Comparison of ENCODE assay signal across 28 cellular contexts in genomic region chr13:97408938-97409337, GRCh38.
"Had no signal": no experiment of that assay in that cellular context is flagged by ENCODE, and none has a peak within 500 bp of the region (broad histone marks: within the 10 kb centered on the region; RNA-seq: fewer than 3 reads in every experiment).

No MANE protein-coding gene starts in this region.

- H3K4me2 ChIP-seq: neural progenitor cell, smooth muscle cell had no signal

- H3K9ac ChIP-seq: neural progenitor cell, parathyroid adenoma had no signal

- H3K4me1 ChIP-seq: neural progenitor cell, parathyroid adenoma, suprapubic skin, testis, tibial artery, upper lobe of right lung, uterus had no signal

- H3K4me3 ChIP-seq: neural progenitor cell, ovary, psoas muscle, skin epidermis, smooth muscle cell, spleen, suprapubic skin, testis, tibial artery, transverse colon, upper lobe of right lung, uterus had no signal

- H3K27ac ChIP-seq: neural progenitor cell, ovary, parathyroid adenoma, psoas muscle, skin epidermis, spleen, suprapubic skin, testis, tibial artery, transverse colon, upper lobe of right lung had no signal

- ATAC-seq: natural killer cell; psoas muscle; right cardiac atrium; sciatic nerve; stimulated activated memory B cell treated with anti-CD40 and anti-IgM and Interleukin-4, amounts not matched to agents 10 μg/mL and 1 μg/mL and 100 μg/mL, for 72 hours; stimulated activated naive CD8-positive, alpha-beta T cell treated with anti-CD3 and anti-CD28 coated beads, Interleukin-15, amount 100 ng/mL, for 72 hours; stimulated activated naive CD8-positive, alpha-beta T cell treated with anti-CD3 and anti-CD28 coated beads, Interleukin-15, Interleukin-2, amounts not matched to agents 100 U/mL and 50 U/mL, for 24 hours; upper lobe of right lung had no signal

- H3K36me3 ChIP-seq: neural progenitor cell, ovary, spleen, suprapubic skin, tibial artery, transverse colon, upper lobe of right lung, uterus had no signal

- DNase-seq: natural killer cell; occipital lobe; ovary; posterior cingulate gyrus; psoas muscle; right cardiac atrium; spleen; stimulated activated CD4-positive, alpha-beta T cell treated with anti-CD3 and anti-CD28 coated beads, Interleukin-12 subunit alpha, Interleukin-12 subunit beta, amount 100 ng/mL, for 4 hours; stimulated activated CD4-positive, alpha-beta T cell treated with anti-CD3 and anti-CD28 coated beads, Interleukin-1b, Interleukin-23, amount 100 ng/mL, for 48 hours; stimulated activated CD4-positive, alpha-beta T cell treated with anti-CD3 and anti-CD28 coated beads, Interleukin-4, amount 100 ng/mL, for 1 hour; stimulated activated CD4-positive, alpha-beta T cell treated with anti-CD3 and anti-CD28 coated beads, Interleukin-4, amount 100 ng/mL, for 4 hours; stimulated activated CD8-positive, alpha-beta memory T cell treated with anti-CD3 and anti-CD28 coated beads, Interleukin-4, amount 100 ng/mL, for 48 hours; stimulated activated naive CD4-positive, alpha-beta T cell; stimulated activated naive CD8-positive, alpha-beta T cell treated with anti-CD3 and anti-CD28 coated beads, Interleukin-15, amount 100 ng/mL, for 72 hours; stimulated activated naive CD8-positive, alpha-beta T cell treated with anti-CD3 and anti-CD28 coated beads, Interleukin-15, Interleukin-2, amounts not matched to agents 100 U/mL and 50 U/mL, for 24 hours; substantia nigra; testis; tibial artery; transverse colon; upper lobe of right lung; uterus had no signal

- H3K9me3 ChIP-seq: ovary, psoas muscle, spleen, suprapubic skin, testis, tibial artery, transverse colon, upper lobe of right lung, uterus had no signal

- H3K79me2 ChIP-seq: parathyroid adenoma had no signal

- H3K27me3 ChIP-seq: neural progenitor cell, ovary, spleen, suprapubic skin, testis, tibial artery, transverse colon, upper lobe of right lung, uterus had no signal

- H2AFZ ChIP-seq: neural progenitor cell, parathyroid adenoma had no signal
